In genomic region chr19:55339225-55340143, GRCh38 we compare ENCODE assay signal across 8 cellular contexts. TPM values are rescaled to one million over a fixed set of nuclear protein-coding genes. Genes with fewer than 3 reads are reported as not detected.
A peak's percentile ranks its signal among the peaks of the same experiment; 100 is the strongest.
DNase-seq lines count a peak whose midpoint lies in the region; FAIRE-seq and TF ChIP-seq lines count a peak whose summit lies in the region.

Gene KMT5C, plus strand, starts transcription at chr19:55339876. Its CDS starts 2,061 bp downstream, at chr19:55341937.

- peak within 1 kb of the TSS; percentile 97 for H3K14ac ChIP-seq in neuronal stem cell (ENCODE audit: low read length)

- H3K4ac ChIP-seq in neuronal stem cell (ENCODE audit: low read length): peak within 1 kb of the TSS; percentile 92

- FAIRE-seq in frontal cortex (lab: Jason Lieb, UNC): peak; percentile 99

- H3K4me3 Mint-ChIP-seq in activated naive CD4-positive, alpha-beta T cell treated with anti-CD3 and anti-CD28 coated beads for 36 hours: peak within 1 kb of the TSS; percentile 90

- H3K9ac ChIP-seq in neuronal stem cell (ENCODE audit: low read depth, low read length, poor library complexity): peak within 1 kb of the TSS; percentile 99

- H2AK5ac ChIP-seq in neuronal stem cell (ENCODE audit: low read depth, low read length): peak within 1 kb of the TSS; percentile 71

- peak within 1 kb of the TSS; percentile 93 for H2AFZ ChIP-seq in neuronal stem cell (ENCODE audit: low read length)

- no peaks in the 10 kb centered on the region for H3K9me3 Mint-ChIP-seq in activated naive CD4-positive, alpha-beta T cell treated with anti-CD3 and anti-CD28 coated beads for 36 hours

- H3K4me1 Mint-ChIP-seq in activated naive CD4-positive, alpha-beta T cell treated with anti-CD3 and anti-CD28 coated beads for 36 hours (ENCODE audit: low read depth): peaks cover 12% of the 10 kb centered on the region

- H3K27me3 ChIP-seq in neuronal stem cell (ENCODE audit: control insufficient read depth in 3 of 3, insufficient read depth in 3 of 3, low read depth in 1 of 3, low read length in 3 of 3): no peaks in the 10 kb centered on the region

- peak; percentile 24 for TF ChIP-seq CTCF in HFF-Myc (IDR thresholded peaks at IDR 0.05; ENCODE audit: low read depth, low read length, missing control alignments)

- peak within 1 kb of the TSS; percentile 100 for H2BK5ac ChIP-seq in neuronal stem cell (ENCODE audit: low read length)

- no peak within 1 kb of the TSS for H4K8ac ChIP-seq in neuronal stem cell (ENCODE audit: low read depth, low read length)

- peak within 1 kb of the TSS; percentile 92 for H3K27ac Mint-ChIP-seq in activated naive CD4-positive, alpha-beta T cell treated with anti-CD3 and anti-CD28 coated beads for 36 hours

- H3K18ac ChIP-seq in neuronal stem cell (ENCODE audit: low read length): peak within 1 kb of the TSS; percentile 99

- no peak within 1 kb of the TSS for H2BK12ac ChIP-seq in neuronal stem cell (ENCODE audit: low read length)

- peaks cover 12% of the 10 kb centered on the region for H3K36me3 Mint-ChIP-seq in activated naive CD4-positive, alpha-beta T cell treated with anti-CD3 and anti-CD28 coated beads for 36 hours (ENCODE audit: low read depth)

- H3K23ac ChIP-seq in neuronal stem cell (ENCODE audit: low read depth, low read length, poor library complexity): peak within 1 kb of the TSS; percentile 96

- intact Hi-C loops in activated naive CD4-positive, alpha-beta T cell treated with anti-CD3 and anti-CD28 coated beads for 36 hours (cut with micrococcal nuclease): loop anchor here (1.0 to 5.0 kb wide), 14 partner anchors 15 to 875 kb away; partner anchors contain the start of genes COX6B2, FIZ1, HSPBP1 and ISOC2

- H4K91ac ChIP-seq in neuronal stem cell (ENCODE audit: low read depth, low read length, poor library complexity): peak within 1 kb of the TSS; percentile 90

- peak within 1 kb of the TSS; percentile 97 for H3K27ac ChIP-seq in neuronal stem cell (replicated peaks; ENCODE audit: low read length)
- peak within 1 kb of the TSS; percentile 96 for H3K27ac ChIP-seq in substantia nigra (ENCODE audit: low read depth, low read length, poor library complexity, severe bottlenecking)

- peak within 1 kb of the TSS; percentile 99 for H2BK15ac ChIP-seq in neuronal stem cell (ENCODE audit: low read length)

- DNase-seq in GM04503 (ENCODE audit: low read depth) (peak; percentile 100), HFF-Myc (ENCODE audit: extremely low read depth, low read depth) (peak; percentile 100), NAMALWA (ENCODE audit: low spot score) (peak; percentile 100), SK-N-DZ (ENCODE audit: low spot score) (peak; percentile 99), frontal cortex (ENCODE audit: low spot score in 2 of 2) (peak; percentile 98), neuronal stem cell (ENCODE audit: low spot score) (peak; percentile 100), substantia nigra (lab: John Stamatoyannopoulos, UW) (peak; percentile 87 to 100 (median 100))
- peak; percentile 100 for DNase-seq in activated naive CD4-positive, alpha-beta T cell treated with anti-CD3 and anti-CD28 coated beads for 36 hours

- CTCF ChIA-PET in activated naive CD4-positive, alpha-beta T cell treated with anti-CD3 and anti-CD28 coated beads for 36 hours (lab: Charles Lee): interaction anchor here (1.0 to 1.8 kb wide), 4 partner anchors 19 to 83 kb away, joined by 3 read pairs; partner anchors contain the start of gene HSPBP1

- H3K79me1 ChIP-seq in neuronal stem cell (ENCODE audit: low read depth, low read length): peaks cover 17% of the 10 kb centered on the region

- H3K4me1 ChIP-seq in neuronal stem cell (ENCODE audit: control insufficient read depth in 2 of 2, insufficient read depth in 1 of 2, low read depth in 1 of 2, low read length in 2 of 2): peaks cover 12 to 17% of the 10 kb centered on the region in 2 donors

- peak within 1 kb of the TSS; percentile 85 for H3K4me2 ChIP-seq in neuronal stem cell (ENCODE audit: insufficient read depth, low read length, poor library complexity, severe bottlenecking)

- H2BK120ac ChIP-seq in neuronal stem cell (ENCODE audit: low read depth, low read length): peak within 1 kb of the TSS; percentile 92

- H3K9me3 ChIP-seq in neuronal stem cell (replicated peaks in 1 of 2; ENCODE audit: control insufficient read depth in 2 of 2, insufficient read depth in 1 of 2, low read depth in 1 of 2, low read length in 2 of 2): no peaks in the 10 kb centered on the region

- no CpG with 5 or more reads among the region's 84 CpGs for WGBS in neuronal stem cell (ENCODE audit: extremely low coverage in 2 of 2, insufficient read length in 2 of 2, insufficient replicate concordance in 1 of 2), 2 donors

- H3K36me3 ChIP-seq in neuronal stem cell (replicated peaks in 1 of 2; ENCODE audit: control insufficient read depth in 2 of 2, insufficient read depth in 2 of 2, low read length in 2 of 2): peaks cover 17 to 28% of the 10 kb centered on the region in 2 donors

- H3K27me3 Mint-ChIP-seq in activated naive CD4-positive, alpha-beta T cell treated with anti-CD3 and anti-CD28 coated beads for 36 hours (ENCODE audit: low read depth): no peaks in the 10 kb centered on the region

- H3K4me3 ChIP-seq in HFF-Myc (replicated peaks; ENCODE audit: low read depth, low read length) (peak within 1 kb of the TSS; percentile 67), neuronal stem cell (ENCODE audit: low read length in 2 of 2) (peak within 1 kb of the TSS; percentile 96 to 99)

RNA-seq across cellular contexts. Expression of gene KMT5C, which starts in this region (rescaled TPM):
- 33.8 and 39.3 TPM in 2 replicates for polyA plus RNA-seq in SK-N-DZ (2014; cell fraction: cytosol; rRNA removed)
- 101 and 123 TPM in 2 replicates for polyA plus RNA-seq in SK-N-DZ (2014; cell fraction: nucleus; rRNA removed)
- total RNA-seq in activated naive CD4-positive, alpha-beta T cell treated with anti-CD3 and anti-CD28 coated beads for 36 hours: 10 to 100 TPM; 45.9 to 47.1 TPM
- 5.7 TPM for total RNA-seq in frontal cortex
- polyA plus RNA-seq in neuronal stem cell (2013, experiment 1 of 2): 46.5 TPM
- polyA plus RNA-seq in neuronal stem cell (2013, experiment 2 of 2): 47.0 TPM

Comparison
In these comparisons a context has a peak if more than half of its experiments do, and no peak if none do; other contexts are left out.
1. Peak in every context shown above with its lines: DNase-seq, H3K4me3 ChIP-seq and H3K27ac ChIP-seq.